In the genomic region with DNA sequence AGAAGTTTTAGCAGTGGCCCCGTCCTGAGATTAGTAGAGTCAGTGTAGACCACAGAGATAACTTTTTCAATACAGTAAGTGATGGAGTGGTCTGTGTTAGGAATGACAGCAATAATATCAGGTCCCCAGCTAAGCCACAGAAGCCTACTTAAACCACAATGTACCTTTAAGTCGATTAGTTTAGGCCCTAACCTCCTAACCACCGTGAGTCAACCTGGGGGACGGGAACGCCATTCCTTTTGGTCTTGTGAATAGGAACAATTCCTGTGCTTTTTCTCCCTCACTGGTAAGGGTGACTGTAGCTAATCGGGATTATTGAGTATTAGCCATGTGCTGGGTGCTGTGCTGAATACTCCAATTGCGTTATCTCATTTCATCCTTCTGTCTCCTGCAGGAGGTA, we compare ENCODE assay signal across 1 cellular context.
TF ChIP-seq lines count a peak whose summit lies in the region.

No MANE protein-coding gene starts in this region.

TF ChIP-seq in SK-N-SH treated with all-trans-retinoic acid at 6 μM for 48 hours, 23 proteins besides CTCF, POLR2A, EP300 and RAD21 (continued from another document):
- no peak for TF ChIP-seq ZNF8 (CRISPR knock-in tag; IDR thresholded peaks at IDR 0.05)
- TF ChIP-seq TSHZ2 (CRISPR knock-in tag; IDR thresholded peaks at IDR 0.05) = no peak
- TF ChIP-seq, protein P1, sequence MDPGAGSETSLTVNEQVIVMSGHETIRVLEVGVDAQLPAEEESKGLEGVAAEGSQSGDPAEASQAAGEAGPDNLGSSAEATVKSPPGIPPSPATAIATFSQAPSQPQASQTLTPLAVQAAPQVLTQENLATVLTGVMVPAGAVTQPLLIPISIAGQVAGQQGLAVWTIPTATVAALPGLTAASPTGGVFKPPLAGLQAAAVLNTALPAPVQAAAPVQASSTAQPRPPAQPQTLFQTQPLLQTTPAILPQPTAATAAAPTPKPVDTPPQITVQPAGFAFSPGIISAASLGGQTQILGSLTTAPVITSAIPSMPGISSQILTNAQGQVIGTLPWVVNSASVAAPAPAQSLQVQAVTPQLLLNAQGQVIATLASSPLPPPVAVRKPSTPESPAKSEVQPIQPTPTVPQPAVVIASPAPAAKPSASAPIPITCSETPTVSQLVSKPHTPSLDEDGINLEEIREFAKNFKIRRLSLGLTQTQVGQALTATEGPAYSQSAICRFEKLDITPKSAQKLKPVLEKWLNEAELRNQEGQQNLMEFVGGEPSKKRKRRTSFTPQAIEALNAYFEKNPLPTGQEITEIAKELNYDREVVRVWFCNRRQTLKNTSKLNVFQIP (CRISPR knock-in tag; IDR thresholded peaks at IDR 0.05; ENCODE audit: borderline replicate concordance, low read depth) = no peak
- TF ChIP-seq ZNF565 (CRISPR knock-in tag; conservative IDR thresholded peaks at IDR 0.05; ENCODE audit: low read depth) = no peak
- no peak for TF ChIP-seq BACH2 (CRISPR knock-in tag; IDR thresholded peaks at IDR 0.05; ENCODE audit: borderline replicate concordance)
- no peak for TF ChIP-seq CSDC2 (CRISPR knock-in tag; IDR thresholded peaks at IDR 0.05)
- TF ChIP-seq TCF4 (CRISPR knock-in tag; IDR thresholded peaks at IDR 0.05; ENCODE audit: borderline replicate concordance) = no peak
